Comparison of ENCODE assay signal across 1 cellular context in the genomic region with DNA sequence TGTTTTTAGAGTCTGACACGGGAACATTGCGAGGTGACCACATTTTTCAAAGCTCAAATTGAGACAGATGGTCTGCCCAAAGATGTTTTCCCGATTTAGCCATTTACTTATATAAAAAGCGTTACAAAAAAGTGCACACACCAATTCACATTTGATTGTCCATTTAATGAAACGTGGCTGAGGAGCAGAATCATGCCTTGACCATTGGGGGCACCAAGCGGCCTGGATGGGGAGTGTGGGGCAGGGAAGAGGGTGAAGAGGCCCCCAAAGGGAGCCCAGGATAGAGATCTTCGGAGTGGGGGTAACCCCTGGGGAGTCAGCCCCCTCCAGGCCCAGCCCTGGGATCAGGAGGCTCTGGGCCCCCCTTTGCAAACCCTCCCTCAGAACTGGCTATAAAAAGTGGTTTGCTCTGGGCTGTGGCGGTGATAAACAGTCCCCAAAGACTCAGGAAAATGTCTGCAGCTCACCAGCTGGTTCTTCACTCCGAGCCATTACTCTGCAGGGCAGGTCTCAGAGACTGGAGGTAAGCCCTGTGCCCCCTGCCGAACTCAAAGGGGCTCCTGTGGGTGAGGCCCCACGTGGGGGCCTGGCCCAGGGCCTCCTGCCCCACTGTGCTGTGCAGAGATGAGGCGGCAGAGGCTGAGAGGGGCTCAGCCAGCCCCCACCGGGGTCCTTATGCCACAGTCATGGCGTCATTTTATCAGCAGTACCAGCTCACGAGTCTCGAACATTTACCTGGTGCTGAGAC.
TF ChIP-seq lines count a peak whose summit lies in the region.

No MANE protein-coding gene starts in this region.

TF ChIP-seq in HepG2, 621 proteins besides CTCF, POLR2A, EP300 and RAD21 (continued from another document):
- TF ChIP-seq, protein P1, sequence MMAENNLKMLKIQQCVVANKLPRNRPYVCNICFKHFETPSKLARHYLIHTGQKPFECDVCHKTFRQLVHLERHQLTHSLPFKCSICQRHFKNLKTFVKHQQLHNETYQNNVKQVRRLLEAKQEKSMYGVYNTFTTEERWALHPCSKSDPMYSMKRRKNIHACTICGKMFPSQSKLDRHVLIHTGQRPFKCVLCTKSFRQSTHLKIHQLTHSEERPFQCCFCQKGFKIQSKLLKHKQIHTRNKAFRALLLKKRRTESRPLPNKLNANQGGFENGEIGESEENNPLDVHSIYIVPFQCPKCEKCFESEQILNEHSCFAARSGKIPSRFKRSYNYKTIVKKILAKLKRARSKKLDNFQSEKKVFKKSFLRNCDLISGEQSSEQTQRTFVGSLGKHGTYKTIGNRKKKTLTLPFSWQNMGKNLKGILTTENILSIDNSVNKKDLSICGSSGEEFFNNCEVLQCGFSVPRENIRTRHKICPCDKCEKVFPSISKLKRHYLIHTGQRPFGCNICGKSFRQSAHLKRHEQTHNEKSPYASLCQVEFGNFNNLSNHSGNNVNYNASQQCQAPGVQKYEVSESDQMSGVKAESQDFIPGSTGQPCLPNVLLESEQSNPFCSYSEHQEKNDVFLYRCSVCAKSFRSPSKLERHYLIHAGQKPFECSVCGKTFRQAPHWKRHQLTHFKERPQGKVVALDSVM (CRISPR knock-in tag; IDR thresholded peaks at IDR 0.05), result no peak
- TF ChIP-seq, protein P2, sequence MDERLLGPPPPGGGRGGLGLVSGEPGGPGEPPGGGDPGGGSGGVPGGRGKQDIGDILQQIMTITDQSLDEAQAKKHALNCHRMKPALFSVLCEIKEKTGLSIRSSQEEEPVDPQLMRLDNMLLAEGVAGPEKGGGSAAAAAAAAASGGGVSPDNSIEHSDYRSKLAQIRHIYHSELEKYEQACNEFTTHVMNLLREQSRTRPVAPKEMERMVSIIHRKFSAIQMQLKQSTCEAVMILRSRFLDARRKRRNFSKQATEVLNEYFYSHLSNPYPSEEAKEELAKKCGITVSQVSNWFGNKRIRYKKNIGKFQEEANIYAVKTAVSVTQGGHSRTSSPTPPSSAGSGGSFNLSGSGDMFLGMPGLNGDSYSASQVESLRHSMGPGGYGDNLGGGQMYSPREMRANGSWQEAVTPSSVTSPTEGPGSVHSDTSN (CRISPR knock-in tag; IDR thresholded peaks at IDR 0.05), result no peak
- no peak for TF ChIP-seq ZNF235 (CRISPR knock-in tag; IDR thresholded peaks at IDR 0.05; ENCODE audit: borderline replicate concordance)
- no peak for TF ChIP-seq TGIF2 (CRISPR knock-in tag; IDR thresholded peaks at IDR 0.05)
- TF ChIP-seq, protein P3, sequence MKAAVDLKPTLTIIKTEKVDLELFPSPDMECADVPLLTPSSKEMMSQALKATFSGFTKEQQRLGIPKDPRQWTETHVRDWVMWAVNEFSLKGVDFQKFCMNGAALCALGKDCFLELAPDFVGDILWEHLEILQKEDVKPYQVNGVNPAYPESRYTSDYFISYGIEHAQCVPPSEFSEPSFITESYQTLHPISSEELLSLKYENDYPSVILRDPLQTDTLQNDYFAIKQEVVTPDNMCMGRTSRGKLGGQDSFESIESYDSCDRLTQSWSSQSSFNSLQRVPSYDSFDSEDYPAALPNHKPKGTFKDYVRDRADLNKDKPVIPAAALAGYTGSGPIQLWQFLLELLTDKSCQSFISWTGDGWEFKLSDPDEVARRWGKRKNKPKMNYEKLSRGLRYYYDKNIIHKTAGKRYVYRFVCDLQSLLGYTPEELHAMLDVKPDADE (CRISPR knock-in tag; IDR thresholded peaks at IDR 0.05), result no peak
- TF ChIP-seq ZNF124 (CRISPR knock-in tag; IDR thresholded peaks at IDR 0.05), result no peak
- no peak for TF ChIP-seq POLR2AphosphoS2 (IDR thresholded peaks at IDR 0.05; ENCODE audit: low read depth, low read length)
- no peak for TF ChIP-seq FOXJ3 (CRISPR knock-in tag; IDR thresholded peaks at IDR 0.05; ENCODE audit: borderline replicate concordance)
- TF ChIP-seq SMAD3 (CRISPR knock-in tag; IDR thresholded peaks at IDR 0.05), result no peak
